13 cellular contexts compared by ENCODE assay signal in the genomic region with DNA sequence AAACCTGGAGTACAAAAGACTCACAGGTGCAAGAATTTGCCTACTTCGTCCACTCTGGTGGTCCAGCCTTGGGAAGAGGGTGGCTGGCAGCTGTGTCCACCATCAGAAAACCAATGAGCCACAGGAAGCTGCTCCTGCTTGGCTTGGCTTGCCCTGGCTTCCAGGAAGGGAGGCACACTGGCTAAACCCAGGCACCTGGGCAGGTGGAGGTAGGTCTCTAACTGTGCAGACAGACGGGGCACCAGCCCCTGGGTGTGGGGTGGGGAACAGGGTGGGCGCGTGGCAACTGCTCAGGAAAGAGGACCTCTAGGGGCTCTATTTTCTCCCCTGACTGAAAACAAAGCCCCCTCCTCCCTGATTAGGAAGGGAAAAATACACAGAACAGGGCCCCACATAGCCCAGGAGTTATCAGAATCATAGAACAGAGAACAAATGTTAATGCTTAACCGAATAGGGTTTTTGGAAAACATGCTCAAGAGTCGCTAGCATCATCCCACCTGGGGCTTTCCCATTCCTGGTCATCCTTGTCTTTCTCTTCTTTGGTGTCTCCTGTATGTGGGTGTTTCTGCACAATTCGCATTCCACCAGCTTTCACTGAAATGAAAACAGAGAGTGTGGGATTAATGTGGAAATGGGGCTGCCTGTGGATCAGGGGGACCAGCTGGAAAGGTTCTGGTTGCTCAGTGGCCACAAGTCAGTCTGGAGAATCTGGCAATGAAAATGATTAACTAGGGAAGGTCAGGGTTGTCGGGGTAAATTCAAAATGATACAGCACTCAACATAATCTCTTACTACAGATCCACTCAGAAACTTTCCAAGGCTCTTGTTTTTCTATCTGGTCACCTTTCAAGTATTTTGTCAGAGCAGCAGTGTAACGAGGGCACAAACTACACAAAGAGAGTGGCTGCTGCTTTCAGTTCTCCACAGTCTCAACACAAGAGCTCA. TPM values are rescaled to one million over a fixed set of nuclear protein-coding genes. Genes with fewer than 3 reads are reported as not detected.
A peak's percentile ranks its signal among the peaks of the same experiment; 100 is the strongest.
DNase-seq lines count a peak whose midpoint lies in the region; ATAC-seq lines count a peak whose summit lies in the region.
"Had no signal": no experiment of that assay in that cellular context is flagged by ENCODE, and none has a peak within 500 bp of the region (broad histone marks: within the 10 kb centered on the region; RNA-seq: fewer than 3 reads in every experiment).

No MANE protein-coding gene starts in this region.

- DNase-seq in renal cortical epithelial cell (ENCODE audit: low read depth) (peak; percentile 70), NOMO-1 treated with dmso at 0.1 percent for 144 hours (lab: John Stamatoyannopoulos, UW; ENCODE audit: unreplicated experiment) (no peak)
- no peak for DNase-seq in stimulated activated CD4-positive, alpha-beta T cell treated with anti-CD3 and anti-CD28 coated beads, Interleukin-4, amount 100 ng/mL, for 24 hours
- DNase-seq in stimulated activated CD4-positive, alpha-beta T cell treated with anti-CD3 and anti-CD28 coated beads, Interleukin-2, amount 100 ng/mL, for 24 hours = no peak
- DNase-seq: activated effector memory CD4-positive, alpha-beta T cell treated with Interleukin-2 at 50 U/mL for 16 hours; NCI-H187 treated with DMSO at 0.1 percent for 48 hours; Right ventricle myocardium superior; stimulated activated CD4-positive, alpha-beta T cell treated with anti-CD3 and anti-CD28 coated beads, Interleukin-2, amount 100 ng/mL, for 48 hours had no signal

- H3K27me3 Mint-ChIP-seq in dendritic cell treated with granulocyte-macrophage colony-stimulating factor and Interleukin-4, amounts not matched to agents 40 ng/mL and 50 ng/mL, for 4 days = no peaks in the 10 kb centered on the region

- peaks cover 91% of the 10 kb centered on the region for H3K36me3 Mint-ChIP-seq in dendritic cell treated with granulocyte-macrophage colony-stimulating factor and Interleukin-4, amounts not matched to agents 40 ng/mL and 50 ng/mL, for 4 days (ENCODE audit: low read depth)

- H3K9me3 Mint-ChIP-seq in dendritic cell treated with granulocyte-macrophage colony-stimulating factor and Interleukin-4, amounts not matched to agents 40 ng/mL and 50 ng/mL, for 4 days = no peaks in the 10 kb centered on the region
- H3K9me3 Mint-ChIP-seq: stimulated activated effector memory CD8-positive, alpha-beta T cell treated with anti-CD3 and anti-CD28 coated beads, Interleukin-12 subunit alpha, Interleukin-12 subunit beta, amount 100 ng/mL, for 72 hours had no signal

- intact Hi-C loops in dendritic cell treated with granulocyte-macrophage colony-stimulating factor and Interleukin-4, amounts not matched to agents 40 ng/mL and 50 ng/mL, for 4 days (cut with micrococcal nuclease) = no loop called here

- no peak overlapping the region for H3K4me3 Mint-ChIP-seq in dendritic cell treated with granulocyte-macrophage colony-stimulating factor and Interleukin-4, amounts not matched to agents 40 ng/mL and 50 ng/mL, for 4 days
- H3K4me3 Mint-ChIP-seq: stimulated activated effector memory CD8-positive, alpha-beta T cell treated with anti-CD3 and anti-CD28 coated beads, Interleukin-12 subunit alpha, Interleukin-12 subunit beta, amount 100 ng/mL, for 72 hours had no signal

- peaks cover 81% of the 10 kb centered on the region for H3K4me1 Mint-ChIP-seq in dendritic cell treated with granulocyte-macrophage colony-stimulating factor and Interleukin-4, amounts not matched to agents 40 ng/mL and 50 ng/mL, for 4 days (ENCODE audit: low read depth)

- peak; percentile 66 for ATAC-seq in GM18909 (IDR thresholded peaks at IDR 0.05; ENCODE audit: poor library complexity, unreplicated experiment)
- ATAC-seq in HG02973 (IDR thresholded peaks at IDR 0.05; ENCODE audit: unreplicated experiment) = peak; percentile 49
- no peak for ATAC-seq in GM21576 (IDR thresholded peaks at IDR 0.05; ENCODE audit: unreplicated experiment)
- ATAC-seq: stimulated activated effector memory CD8-positive, alpha-beta T cell treated with anti-CD3 and anti-CD28 coated beads, Interleukin-12 subunit alpha, Interleukin-12 subunit beta, amount 100 ng/mL, for 72 hours had no signal

- H3K27ac Mint-ChIP-seq in dendritic cell treated with granulocyte-macrophage colony-stimulating factor and Interleukin-4, amounts not matched to agents 40 ng/mL and 50 ng/mL, for 4 days = peak overlapping the region; percentile 79
- H3K27ac Mint-ChIP-seq: stimulated activated effector memory CD8-positive, alpha-beta T cell treated with anti-CD3 and anti-CD28 coated beads, Interleukin-12 subunit alpha, Interleukin-12 subunit beta, amount 100 ng/mL, for 72 hours had no signal

RNA-seq across cellular contexts. Expression of a gene that starts 13.1 kb away (rescaled TPM):
- 42.0 and 88.9 TPM in 2 replicates for total RNA-seq in renal cortical epithelial cell
